In the genomic region with DNA sequence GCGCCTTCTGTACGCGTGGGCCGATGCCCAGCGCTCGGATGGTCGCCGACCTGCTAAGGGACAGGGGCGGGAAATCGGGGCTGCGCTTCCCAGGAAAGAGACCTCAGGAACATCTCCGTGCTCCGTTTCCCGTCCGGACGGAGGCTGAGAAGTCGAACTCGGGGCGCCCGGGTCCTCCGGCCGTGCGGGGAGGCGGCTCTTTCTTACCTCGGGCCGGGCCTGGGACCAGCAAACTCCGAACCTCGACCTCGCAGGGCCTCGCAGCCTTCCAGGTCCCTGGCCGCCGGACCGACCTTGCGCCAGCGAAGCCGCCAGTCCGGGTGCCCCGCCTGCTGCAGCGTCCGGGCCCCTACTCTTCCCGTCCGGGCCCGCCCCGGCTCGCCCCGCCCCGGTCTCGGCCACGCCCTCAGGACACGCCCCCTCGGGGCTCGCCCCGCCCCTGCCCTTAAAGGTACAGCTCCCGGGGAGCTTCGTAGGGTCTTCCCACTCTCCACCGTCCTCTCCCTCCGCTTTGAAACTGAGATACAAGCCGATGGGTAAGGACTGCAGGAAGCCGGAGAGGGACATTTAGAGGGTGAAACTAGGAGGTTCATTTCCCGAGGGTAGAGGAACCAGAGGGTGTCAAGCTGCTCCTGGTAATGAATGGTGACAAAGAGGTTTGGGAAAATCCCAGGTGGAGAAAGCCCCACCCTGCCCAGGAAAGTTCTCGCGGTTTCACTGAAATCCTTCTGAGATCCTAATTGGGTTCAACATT, we compare ENCODE assay signal across 8 cellular contexts. TPM values are rescaled to one million over a fixed set of nuclear protein-coding genes. Genes with fewer than 3 reads are reported as not detected.
DNase-seq lines count a peak whose midpoint lies in the region; ATAC-seq and TF ChIP-seq lines count a peak whose summit lies in the region.

A gene (minus strand): TSS at position 324 of the 754 bp plus-strand sequence. CDS start 2,231 bp downstream, outside the sequence.

- H3K9me1 ChIP-seq in IMR-90 (ENCODE audit: insufficient read depth, low read length): 0 out of 2 replicates have a peak, but pooled peaks cover 3% of the 10 kb centered on the region

- peaks cover 10% of the 10 kb centered on the region; the same call in 1 of the 2 replicates for H3K36me3 ChIP-seq in IMR-90 (ENCODE audit: control insufficient read depth, insufficient read depth, low read length)
- peaks cover 18% of the 10 kb centered on the region for H3K36me3 ChIP-seq in RWPE2 (ENCODE audit: low read depth)

- peak within 1 kb of the TSS; percentile 87 for H3K4me3 Mint-ChIP-seq in nephron progenitor cell

- POLR2A ChIA-PET in IMR-90 (lab: Charles Lee; ENCODE audit: unreplicated experiment): interaction anchor here (0.6 kb wide), 1 partner anchor 95 kb away, joined by 3 read pairs; no protein-coding TSS in a partner anchor

- no peaks in the 10 kb centered on the region for H4K20me1 ChIP-seq in IMR-90 (ENCODE audit: insufficient read depth, low read length)

- peak within 1 kb of the TSS; percentile 77 for H3K9ac ChIP-seq in IMR-90 (ENCODE audit: low read depth, low read length)

- H2BK15ac ChIP-seq in IMR-90 (ENCODE audit: low read depth, low read length): peak within 1 kb of the TSS; percentile 96; the same call in 2 of the 3 replicates

- CTCF ChIA-PET in IMR-90 (lab: Yijun Ruan, JAX): interaction anchor here (1.2 kb wide), 1 partner anchor 91 kb away, joined by 3 read pairs; no protein-coding TSS in a partner anchor

- in situ Hi-C loops in IMR-90 (cut with MboI; ENCODE audit: low sequenced_read_pairs): no loop called here

- 2% methylated on average over 23 of the region's 62 CpGs; no CpG with 5 or more reads in 1 of the 2 experiments for WGBS in IMR-90 (ENCODE audit: extremely low coverage in 2 of 2, insufficient read length in 1 of 2), 2 experiments

- H3K27ac ChIP-seq in IMR-90 (ENCODE audit: insufficient read depth, low read length) (peak within 1 kb of the TSS; percentile 46; the same call in 1 of the 2 replicates), RWPE2 (ENCODE audit: poor library complexity, severe bottlenecking) (peak within 1 kb of the TSS; percentile 39)

- H3K27me3 ChIP-seq in IMR-90 (ENCODE audit: control insufficient read depth, insufficient read depth, low read length): no peaks in the 10 kb centered on the region
- H3K27me3 ChIP-seq in RWPE2 (ENCODE audit: insufficient read depth, poor library complexity, severe bottlenecking): no peaks in the 10 kb centered on the region

- no TSS peak for BruUV-seq in IMR-90 (replicated peaks; lab: Mats Ljungman, UMichigan)

- no peaks in the 10 kb centered on the region for H3K9me3 ChIP-seq in IMR-90 (ENCODE audit: control insufficient read depth, insufficient read depth, low read length)
- H3K9me3 ChIP-seq in RWPE2 (ENCODE audit: severe bottlenecking): no peaks in the 10 kb centered on the region

- H3K36me3 Mint-ChIP-seq in nephron progenitor cell (ENCODE audit: low read depth): peaks cover 9% of the 10 kb centered on the region

- H3K4me1 Mint-ChIP-seq in nephron progenitor cell: peaks cover 6% of the 10 kb centered on the region

- intact Hi-C loops in IMR-90 (cut with micrococcal nuclease): no loop called here

- no peaks in the 10 kb centered on the region for H3K9me3 Mint-ChIP-seq in nephron progenitor cell

- peak; percentile 69 for TF ChIP-seq POLR2A in IMR-90 (IDR thresholded peaks at IDR 0.05; ENCODE audit: low read depth, low read length)

- peaks cover 1% of the 10 kb centered on the region; the same call in 1 of the 2 replicates for H3K4me1 ChIP-seq in IMR-90 (ENCODE audit: control insufficient read depth, insufficient read depth, low read length)
- H3K4me1 ChIP-seq in RWPE2 (ENCODE audit: insufficient read depth, poor library complexity, severe bottlenecking): peaks cover 6% of the 10 kb centered on the region

- peak within 1 kb of the TSS; percentile 51 for H3K56ac ChIP-seq in IMR-90 (ENCODE audit: extremely low read depth, insufficient read depth, low read length)

- peaks cover 62% of the 10 kb centered on the region for H3K27me3 Mint-ChIP-seq in nephron progenitor cell (ENCODE audit: low read depth, poor library complexity)

- peak within 1 kb of the TSS; percentile 65 for H3K14ac ChIP-seq in IMR-90 (replicated peaks; ENCODE audit: low read depth, low read length)

- DNase-seq in DMS79 (lab: John Stamatoyannopoulos, UW): peak; percentile 34
- peak; percentile 57 for DNase-seq in IMR-90
- DNase-seq in RWPE2 (ENCODE audit: low spot score): peak; percentile 82
- DNase-seq in activated effector memory CD4-positive, alpha-beta T cell treated with Interleukin-2 at 50 U/mL for 16 hours: peak; percentile 87
- peak; percentile 64 for DNase-seq in fibroblast of the aortic adventitia (ENCODE audit: low read depth)
- peak; percentile 95 for DNase-seq in nephron progenitor cell
- peak; percentile 92 for DNase-seq in stimulated activated naive CD8-positive, alpha-beta T cell treated with anti-CD3 and anti-CD28 coated beads, Interleukin-15, Interleukin-2, amounts not matched to agents 100 U/mL and 50 U/mL, for 24 hours

- H4K91ac ChIP-seq in IMR-90 (ENCODE audit: insufficient read depth, low read depth, low read length): peak within 1 kb of the TSS; percentile 88

- ATAC-seq in GM21515 (IDR thresholded peaks at IDR 0.05; ENCODE audit: unreplicated experiment) (peak; percentile 92), IMR-90 (ENCODE audit: low read depth) (peak; percentile 100), RWPE2 (ENCODE audit: low read depth) (peak; percentile 93)
- ATAC-seq in stimulated activated naive CD8-positive, alpha-beta T cell treated with anti-CD3 and anti-CD28 coated beads, Interleukin-15, Interleukin-2, amounts not matched to agents 100 U/mL and 50 U/mL, for 24 hours: peak; percentile 99

- peak within 1 kb of the TSS; percentile 50; the same call in 1 of the 2 replicates for H3K4ac ChIP-seq in IMR-90 (ENCODE audit: low read depth, low read length)

- no peak within 1 kb of the TSS for H3K18ac ChIP-seq in IMR-90 (ENCODE audit: low read depth, low read length)

- dilution Hi-C loops in IMR-90 (cut with HindIII; ENCODE audit: low sequenced_read_pairs, unreplicated experiment): no loop called here

- H2BK5ac ChIP-seq in IMR-90 (ENCODE audit: low read depth, low read length, poor library complexity, severe bottlenecking): no peak within 1 kb of the TSS

- H4K5ac ChIP-seq in IMR-90 (ENCODE audit: low read depth, low read length): peak within 1 kb of the TSS; percentile 70

- H3K23ac ChIP-seq in IMR-90 (ENCODE audit: low read depth, low read length): 0 out of 2 replicates have a peak within 1 kb of the TSS, but pooled peaks have one; percentile 36

- peaks cover 7 to 13% of the 10 kb centered on the region in 2 experiments for H3K79me1 ChIP-seq in IMR-90 (ENCODE audit: low read depth in 1 of 2, low read length in 2 of 2)

- peak within 1 kb of the TSS; percentile 67 for H2AK9ac ChIP-seq in IMR-90 (replicated peaks; ENCODE audit: low read depth, low read length, poor library complexity)

- H3K4me2 ChIP-seq in IMR-90 (ENCODE audit: low read depth, low read length): peak within 1 kb of the TSS; percentile 90

- TF ChIP-seq RAD21 in IMR-90 (IDR thresholded peaks at IDR 0.05; ENCODE audit: low read length): no peak

- peak within 1 kb of the TSS; percentile 27; the same call in 1 of the 2 replicates for H2AK5ac ChIP-seq in IMR-90 (ENCODE audit: low read depth, low read length)

- H2AFZ ChIP-seq in IMR-90 (replicated peaks; ENCODE audit: low read length, poor library complexity): peak within 1 kb of the TSS; percentile 96

- H2BK120ac ChIP-seq in IMR-90 (ENCODE audit: low read depth, low read length): peak within 1 kb of the TSS; percentile 53; the same call in 1 of the 2 replicates

- TF ChIP-seq CTCF in IMR-90 (conservative IDR thresholded peaks at IDR 0.05; ENCODE audit: low read depth, low read length): no peak
- no peak for TF ChIP-seq CTCF in RWPE2 (IDR thresholded peaks at IDR 0.05; ENCODE audit: poor library complexity, severe bottlenecking)
- no peak for TF ChIP-seq CTCF in fibroblast of the aortic adventitia (IDR thresholded peaks at IDR 0.05; ENCODE audit: insufficient read depth, low read length)
- TF ChIP-seq CTCF in nephron progenitor cell (IDR thresholded peaks at IDR 0.05): no peak

- no peak within 1 kb of the TSS for H3K27ac Mint-ChIP-seq in nephron progenitor cell

- peak within 1 kb of the TSS; percentile 79 to 95 for H4K8ac ChIP-seq in IMR-90 (ENCODE audit: low read depth in 2 of 2, low read length in 2 of 2)

- H3K4me3 ChIP-seq in IMR-90 (ENCODE audit: insufficient read depth, low read depth, low read length) (peak within 1 kb of the TSS; percentile 78), RWPE2 (ENCODE audit: severe bottlenecking) (peak within 1 kb of the TSS; percentile 85), fibroblast of the aortic adventitia (ENCODE audit: low read depth, low read length) (peak within 1 kb of the TSS; percentile 80)

- H2BK20ac ChIP-seq in IMR-90 (ENCODE audit: low read depth, low read length): no peak within 1 kb of the TSS; the same call in 1 of the 2 replicates

TF ChIP-seq in IMR-90, 13 proteins besides CTCF, POLR2A, EP300 and RAD21:
- no peak for TF ChIP-seq NFE2L2 (IDR thresholded peaks at IDR 0.05; ENCODE audit: low read depth, low read length)
- TF ChIP-seq SMC3 (IDR thresholded peaks at IDR 0.05; ENCODE audit: low read depth, low read length): no peak
- peak; percentile 81; the same call in 1 of the 2 replicates for TF ChIP-seq MAZ (IDR thresholded peaks at IDR 0.05; ENCODE audit: borderline replicate concordance, low read depth, low read length)

RNA-seq across cellular contexts. Expression of the gene that starts here (rescaled TPM):
- total RNA-seq in IMR-90 (2012; rRNA removed) (4.1 and 5.0 TPM in 2 replicates), fibroblast of the aortic adventitia (ENCODE audit: low replicate concordance) (11.5 and 30.7 TPM in 2 replicates)
- 9.7 and 10.2 TPM in 2 replicates for polyA plus RNA-seq in IMR-90 (2012; rRNA removed)
- 12.0 and 13.9 TPM in 2 replicates for polyA plus RNA-seq in IMR-90 (2012; cell fraction: cytosol; rRNA removed)
- polyA plus RNA-seq in IMR-90 (2012; cell fraction: nucleus; rRNA removed; ENCODE audit: low replicate concordance): 31.3 and 40.1 TPM in 2 replicates

Comparison
In these comparisons a context has a peak if more than half of its experiments do, and no peak if none do; other contexts are left out.
1. Peak in every context shown above with its lines: DNase-seq, ATAC-seq, H3K4me3 ChIP-seq and H3K27ac ChIP-seq.
2. DNase-seq: peak in every context shown above with its lines; median percentile 95 in nephron progenitor cell; 92 in stimulated activated naive CD8-positive, alpha-beta T cell treated with anti-CD3 and anti-CD28 coated beads, Interleukin-15, Interleukin-2, amounts not matched to agents 100 U/mL and 50 U/mL, for 24 hours; 87 in activated effector memory CD4-positive, alpha-beta T cell treated with Interleukin-2 at 50 U/mL for 16 hours; 82 in RWPE2; 64 in fibroblast of the aortic adventitia; 57 in IMR-90; 34 in DMS79.